ENCODE assay signal across 1 cellular context in genomic region chr22:20536590-20537324, GRCh38.
TF ChIP-seq lines count a peak whose summit lies in the region.

No MANE protein-coding gene starts in this region.

TF ChIP-seq in IMR-90, 13 proteins besides CTCF, POLR2A, EP300 and RAD21:
- no peak for TF ChIP-seq ELK1 (IDR thresholded peaks at IDR 0.05; ENCODE audit: borderline replicate concordance, low read depth, low read length)
- TF ChIP-seq RCOR1 (IDR thresholded peaks at IDR 0.05; ENCODE audit: insufficient replicate concordance, low read length): no peak
- TF ChIP-seq SMC3 (IDR thresholded peaks at IDR 0.05; ENCODE audit: low read depth, low read length): no peak
- TF ChIP-seq MXI1 (IDR thresholded peaks at IDR 0.05; ENCODE audit: borderline replicate concordance, low read depth, low read length): no peak
- TF ChIP-seq CHD1 (IDR thresholded peaks at IDR 0.05; ENCODE audit: low read depth, low read length): no peak
- no peak for TF ChIP-seq FOS (IDR thresholded peaks at IDR 0.05; ENCODE audit: low read depth, low read length)
- TF ChIP-seq NFE2L2 (IDR thresholded peaks at IDR 0.05; ENCODE audit: low read depth, low read length): no peak
- TF ChIP-seq RFX5 (IDR thresholded peaks at IDR 0.05; ENCODE audit: low read depth, low read length): no peak
- no peak for TF ChIP-seq MAZ (IDR thresholded peaks at IDR 0.05; ENCODE audit: borderline replicate concordance, low read depth, low read length)
- TF ChIP-seq MAFK (IDR thresholded peaks at IDR 0.05; ENCODE audit: low read depth, low read length): no peak
- TF ChIP-seq BHLHE40 (IDR thresholded peaks at IDR 0.05; ENCODE audit: low read depth, low read length): no peak
- TF ChIP-seq CEBPB (IDR thresholded peaks at IDR 0.05; ENCODE audit: low read depth, low read length): no peak
- TF ChIP-seq USF2 (IDR thresholded peaks at IDR 0.05; ENCODE audit: low read depth, low read length): no peak
TF ChIP-seq in IMR-90: peak in this region for 0.
